Comparison of ENCODE assay signal across 19 cellular contexts in genomic region chr2:231243883-231244282, GRCh38.
"Had no signal": no experiment of that assay in that cellular context is flagged by ENCODE, and none has a peak within 500 bp of the region (broad histone marks: within the 10 kb centered on the region; RNA-seq: fewer than 3 reads in every experiment).

No MANE protein-coding gene starts in this region.

- H3K27ac ChIP-seq: esophagus squamous epithelium, pancreas, prostate gland, spleen, thoracic aorta had no signal

- H3K36me3 Mint-ChIP-seq: immature natural killer cell; naive thymus-derived CD4-positive, alpha-beta T cell; stimulated activated memory B cell treated with anti-CD40 and anti-IgM and Interleukin-4, amounts not matched to agents 10 μg/mL and 1 μg/mL and 100 μg/mL, for 72 hours had no signal

- DNase-seq: esophagus squamous epithelium; immature natural killer cell; left ventricle myocardium superior; mesenchymal stem cell; midbrain; naive thymus-derived CD4-positive, alpha-beta T cell; pancreas; spleen; stimulated activated CD4-positive, alpha-beta T cell treated with anti-CD3 and anti-CD28 coated beads, Interleukin-15, amount 100 ng/mL, for 24 hours; stimulated activated CD4-positive, alpha-beta T cell treated with anti-CD3 and anti-CD28 coated beads, Interleukin-1b, Interleukin-23, amount 100 ng/mL, for 48 hours; stimulated activated CD4-positive, alpha-beta T cell treated with anti-CD3 and anti-CD28 coated beads, Interleukin-4, amount 100 ng/mL, for 24 hours; stimulated activated naive CD8-positive, alpha-beta T cell treated with anti-CD3 and anti-CD28 coated beads, Interleukin-15, amount 100 ng/mL, for 72 hours; trophoblast cell had no signal

- ATAC-seq: left ventricle myocardium superior; naive thymus-derived CD4-positive, alpha-beta T cell; stimulated activated memory B cell treated with anti-CD40 and anti-IgM and Interleukin-4, amounts not matched to agents 10 μg/mL and 1 μg/mL and 100 μg/mL, for 72 hours; stimulated activated naive CD8-positive, alpha-beta T cell treated with anti-CD3 and anti-CD28 coated beads, Interleukin-15, amount 100 ng/mL, for 72 hours had no signal

- H3K27me3 Mint-ChIP-seq: central memory CD8-positive, alpha-beta T cell; naive thymus-derived CD4-positive, alpha-beta T cell; stimulated activated memory B cell treated with anti-CD40 and anti-IgM and Interleukin-4, amounts not matched to agents 10 μg/mL and 1 μg/mL and 100 μg/mL, for 72 hours; stimulated activated naive CD8-positive, alpha-beta T cell treated with anti-CD3 and anti-CD28 coated beads, Interleukin-15, amount 100 ng/mL, for 72 hours had no signal

- H3K9me3 Mint-ChIP-seq: central memory CD8-positive, alpha-beta T cell; dendritic cell treated with granulocyte-macrophage colony-stimulating factor and Interleukin-4, amounts not matched to agents 40 ng/mL and 50 ng/mL, for 4 days; immature natural killer cell; naive thymus-derived CD4-positive, alpha-beta T cell; stimulated activated memory B cell treated with anti-CD40 and anti-IgM and Interleukin-4, amounts not matched to agents 10 μg/mL and 1 μg/mL and 100 μg/mL, for 72 hours; stimulated activated naive CD8-positive, alpha-beta T cell treated with anti-CD3 and anti-CD28 coated beads, Interleukin-15, amount 100 ng/mL, for 72 hours had no signal

- H3K4me1 ChIP-seq: esophagus squamous epithelium, prostate gland had no signal

- H3K27me3 ChIP-seq: esophagus squamous epithelium, pancreas, spleen had no signal

- H3K36me3 ChIP-seq: pancreas, prostate gland, spleen had no signal

- H3K9me3 ChIP-seq: esophagus squamous epithelium, pancreas, prostate gland, spleen, thoracic aorta had no signal

- H3K4me3 ChIP-seq: esophagus squamous epithelium, lung, pancreas, prostate gland, spleen, thoracic aorta had no signal

- H3K27ac Mint-ChIP-seq: immature natural killer cell; naive thymus-derived CD4-positive, alpha-beta T cell; stimulated activated memory B cell treated with anti-CD40 and anti-IgM and Interleukin-4, amounts not matched to agents 10 μg/mL and 1 μg/mL and 100 μg/mL, for 72 hours had no signal

- H3K4me3 Mint-ChIP-seq: central memory CD8-positive, alpha-beta T cell; dendritic cell treated with granulocyte-macrophage colony-stimulating factor and Interleukin-4, amounts not matched to agents 40 ng/mL and 50 ng/mL, for 4 days; immature natural killer cell; naive thymus-derived CD4-positive, alpha-beta T cell; stimulated activated memory B cell treated with anti-CD40 and anti-IgM and Interleukin-4, amounts not matched to agents 10 μg/mL and 1 μg/mL and 100 μg/mL, for 72 hours; stimulated activated naive CD8-positive, alpha-beta T cell treated with anti-CD3 and anti-CD28 coated beads, Interleukin-15, amount 100 ng/mL, for 72 hours had no signal

- H3K4me1 Mint-ChIP-seq: central memory CD8-positive, alpha-beta T cell; immature natural killer cell; naive thymus-derived CD4-positive, alpha-beta T cell; stimulated activated memory B cell treated with anti-CD40 and anti-IgM and Interleukin-4, amounts not matched to agents 10 μg/mL and 1 μg/mL and 100 μg/mL, for 72 hours; stimulated activated naive CD8-positive, alpha-beta T cell treated with anti-CD3 and anti-CD28 coated beads, Interleukin-15, amount 100 ng/mL, for 72 hours had no signal
